Comparison of ENCODE assay signal across 8 cellular contexts in genomic region chr6:34424200-34425131, GRCh38. TPM values are rescaled to one million over a fixed set of nuclear protein-coding genes. Genes with fewer than 3 reads are reported as not detected.
DNase-seq lines count a peak whose midpoint lies in the region; ATAC-seq and TF ChIP-seq lines count a peak whose summit lies in the region.

No MANE protein-coding gene starts in this region.

- H3K27ac ChIP-seq in CD4-positive, CD25-positive, alpha-beta regulatory T cell (ENCODE audit: insufficient read depth, low read length, poor library complexity, severe bottlenecking) = peak overlapping the region; percentile 85
- no peak overlapping the region for H3K27ac ChIP-seq in neural cell (ENCODE audit: low read length)

- no peaks in the 10 kb centered on the region for H3F3A ChIP-seq in neural cell (ENCODE audit: insufficient read depth, low read length, poor library complexity, severe bottlenecking)

- peak overlapping the region; percentile 95 to 99 (median 97) for H3K27ac Mint-ChIP-seq in CD4-positive, CD25-positive, alpha-beta regulatory T cell
- peak overlapping the region; percentile 98 to 99 for H3K27ac Mint-ChIP-seq in effector memory CD8-positive, alpha-beta T cell

- H3K4me3 Mint-ChIP-seq in CD4-positive, CD25-positive, alpha-beta regulatory T cell = peak overlapping the region; percentile 90 to 100 (median 98)
- peak overlapping the region; percentile 98 to 100 for H3K4me3 Mint-ChIP-seq in effector memory CD8-positive, alpha-beta T cell

- DNase-seq in CD4-positive, CD25-positive, alpha-beta regulatory T cell = no peak
- DNase-seq in NT2/D1 (ENCODE audit: low read depth, low spot score) = peak; percentile 27
- DNase-seq in effector memory CD8-positive, alpha-beta T cell = no peak
- DNase-seq in NCI-H2227 treated with DMSO at 0.1 percent for 48 hours (lab: John Stamatoyannopoulos, UW) = no peak
- no peak for DNase-seq in activated CD4-positive, CD25-positive, alpha-beta regulatory T cell treated with anti-CD3 and anti-CD28 coated beads, Interleukin-2, amount 50 U/mL, for 72 hours
- DNase-seq in DMS53 (lab: John Stamatoyannopoulos, UW) = no peak
- no peak for DNase-seq in NCI-H345 (lab: John Stamatoyannopoulos, UW)

- H3K27me3 ChIP-seq in CD4-positive, CD25-positive, alpha-beta regulatory T cell (ENCODE audit: control insufficient read depth, insufficient read depth, low read length) = no peaks in the 10 kb centered on the region
- H3K27me3 ChIP-seq in NT2/D1 (ENCODE audit: insufficient read depth, insufficient read length) = no peaks in the 10 kb centered on the region
- H3K27me3 ChIP-seq in neural cell (ENCODE audit: insufficient read depth, low read depth, low read length) = no peaks in the 10 kb centered on the region

- peaks cover 51% of the 10 kb centered on the region for H3K36me3 ChIP-seq in CD4-positive, CD25-positive, alpha-beta regulatory T cell (ENCODE audit: control insufficient read depth, insufficient read depth, low read length)
- H3K36me3 ChIP-seq in NT2/D1 (ENCODE audit: insufficient read depth, insufficient read length, low read length) = peaks cover 60% of the 10 kb centered on the region
- H3K36me3 ChIP-seq in neural cell (ENCODE audit: insufficient read depth, low read length) = no peaks in the 10 kb centered on the region

- H3K27me3 Mint-ChIP-seq in CD4-positive, CD25-positive, alpha-beta regulatory T cell = no peaks in the 10 kb centered on the region
- H3K27me3 Mint-ChIP-seq in effector memory CD8-positive, alpha-beta T cell = no peaks in the 10 kb centered on the region

- H3K9me2 ChIP-seq in neural cell (ENCODE audit: insufficient read depth, low read length) = no peaks in the 10 kb centered on the region

- H3K36me3 Mint-ChIP-seq in CD4-positive, CD25-positive, alpha-beta regulatory T cell = peaks cover 17% of the 10 kb centered on the region
- peaks cover 69% of the 10 kb centered on the region for H3K36me3 Mint-ChIP-seq in effector memory CD8-positive, alpha-beta T cell (ENCODE audit: insufficient read depth)

- H3K79me2 ChIP-seq in neural cell (replicated peaks; ENCODE audit: insufficient read depth, low read length) = peaks cover 3% of the 10 kb centered on the region

- H3K9me3 ChIP-seq in CD4-positive, CD25-positive, alpha-beta regulatory T cell (ENCODE audit: control insufficient read depth in 2 of 2, low read length in 2 of 2) = no peaks in the 10 kb centered on the region
- H3K9me3 ChIP-seq in NT2/D1 (ENCODE audit: insufficient read depth, low read length) (no peaks in the 10 kb centered on the region), neural cell (ENCODE audit: low read length) (no peaks in the 10 kb centered on the region)

- no peak overlapping the region for H2AFZ ChIP-seq in neural cell (ENCODE audit: low read depth, low read length)

- ATAC-seq in CD4-positive, CD25-positive, alpha-beta regulatory T cell (ENCODE audit: low read depth in 2 of 2) = no peak
- ATAC-seq in effector memory CD8-positive, alpha-beta T cell (replicated peaks) = no peak

- peak overlapping the region; percentile 94 for H3K4me3 ChIP-seq in CD4-positive, CD25-positive, alpha-beta regulatory T cell (ENCODE audit: low read depth, low read length)
- H3K4me3 ChIP-seq in NT2/D1 (ENCODE audit: insufficient read length, low read depth) = peak overlapping the region; percentile 93
- peak overlapping the region; percentile 94 for H3K4me3 ChIP-seq in neural cell (ENCODE audit: low read length)

- peak overlapping the region; percentile 54 for H3K4me2 ChIP-seq in neural cell (ENCODE audit: low read length)

- peak overlapping the region; percentile 100 for H3K9ac ChIP-seq in NT2/D1 (ENCODE audit: insufficient read length, low read depth)
- peak overlapping the region; percentile 77 for H3K9ac ChIP-seq in neural cell (ENCODE audit: low read length)

- TF ChIP-seq RAD21 in neural cell (conservative IDR thresholded peaks at IDR 0.05) = no peak

- peaks cover 23% of the 10 kb centered on the region for H3K4me1 ChIP-seq in CD4-positive, CD25-positive, alpha-beta regulatory T cell (ENCODE audit: control insufficient read depth, insufficient read depth, low read length, poor library complexity, severe bottlenecking)
- H3K4me1 ChIP-seq in NT2/D1 (ENCODE audit: insufficient read depth, insufficient read length) = no peaks in the 10 kb centered on the region

- H4K20me1 ChIP-seq in neural cell (ENCODE audit: insufficient read depth) = no peaks in the 10 kb centered on the region

- no peaks in the 10 kb centered on the region for H3K9me3 Mint-ChIP-seq in CD4-positive, CD25-positive, alpha-beta regulatory T cell
- H3K9me3 Mint-ChIP-seq in effector memory CD8-positive, alpha-beta T cell = no peaks in the 10 kb centered on the region

- H3K4me1 Mint-ChIP-seq in CD4-positive, CD25-positive, alpha-beta regulatory T cell = peaks cover 5 to 41% (median 27%) of the 10 kb centered on the region in 4 donors
- H3K4me1 Mint-ChIP-seq in effector memory CD8-positive, alpha-beta T cell (ENCODE audit: low read depth in 2 of 2) = peaks cover 15 to 19% of the 10 kb centered on the region in 2 donors

- TF ChIP-seq EP300 in neural cell (conservative IDR thresholded peaks at IDR 0.05; ENCODE audit: poor library complexity, severe bottlenecking) = no peak

- TF ChIP-seq CTCF in neural cell (IDR thresholded peaks at IDR 0.05; ENCODE audit: poor library complexity, severe bottlenecking) = no peak

TF ChIP-seq in neural cell, 6 proteins besides CTCF, POLR2A, EP300 and RAD21:
- no peak for TF ChIP-seq TAF1 (IDR thresholded peaks at IDR 0.05; ENCODE audit: low read depth)
- TF ChIP-seq EZH2 (IDR thresholded peaks at IDR 0.05; ENCODE audit: borderline replicate concordance, insufficient read depth, low read length, poor library complexity, severe bottlenecking) = no peak
- no peak for TF ChIP-seq POLR2AphosphoS5 (IDR thresholded peaks at IDR 0.05)
- no peak for TF ChIP-seq REST (IDR thresholded peaks at IDR 0.05; ENCODE audit: borderline replicate concordance)
- TF ChIP-seq MXI1 (conservative IDR thresholded peaks at IDR 0.05; ENCODE audit: poor library complexity, severe bottlenecking) = no peak
- TF ChIP-seq SMC3 (conservative IDR thresholded peaks at IDR 0.05; ENCODE audit: poor library complexity) = no peak

RNA-seq across cellular contexts. Expression of gene RPS10, which starts 1.4 kb away (rescaled TPM):
- 1,546 TPM for total RNA-seq in CD4-positive, CD25-positive, alpha-beta regulatory T cell
- 1,000 to 10,000 TPM; 1,432 to 2,034 (median 1,717) TPM for polyA plus RNA-seq in CD4-positive, CD25-positive, alpha-beta regulatory T cell
- 3,258 and 3,413 TPM in 2 replicates for polyA plus RNA-seq in neural cell
- polyA minus RNA-seq in neural cell = 989 and 999 TPM in 2 replicates

RNA-seq across cellular contexts. Expression of gene NUDT3, which starts 32.0 kb away (rescaled TPM):
- total RNA-seq in CD4-positive, CD25-positive, alpha-beta regulatory T cell = 22.4 TPM
- polyA plus RNA-seq in CD4-positive, CD25-positive, alpha-beta regulatory T cell = 10 to 100 TPM in 1 of 4 donors, 1 to 10 TPM in 3; 8.5 to 10.1 (median 9.8) TPM
- 80.2 and 87.5 TPM in 2 replicates for polyA plus RNA-seq in neural cell
- 146 and 173 TPM in 2 replicates for polyA minus RNA-seq in neural cell

RNA-seq across cellular contexts. Expression of gene PACSIN1, which starts 41.4 kb away (rescaled TPM):
- 1.7 TPM for total RNA-seq in CD4-positive, CD25-positive, alpha-beta regulatory T cell
- under 1 TPM; 0.14 to 0.81 (median 0.27) TPM for polyA plus RNA-seq in CD4-positive, CD25-positive, alpha-beta regulatory T cell
- 3.1 and 5.7 TPM in 2 replicates for polyA plus RNA-seq in neural cell
- polyA minus RNA-seq in neural cell = 1.9 and 2.4 TPM in 2 replicates
